18 cellular contexts compared by ENCODE assay signal in genomic region chr9:131013015-131013755, GRCh38. TPM values are rescaled to one million over a fixed set of nuclear protein-coding genes. Genes with fewer than 3 reads are reported as not detected.
DNase-seq lines count a peak whose midpoint lies in the region; TF ChIP-seq lines count a peak whose summit lies in the region.
"Had no signal": no experiment of that assay in that cellular context is flagged by ENCODE, and none has a peak within 500 bp of the region (broad histone marks: within the 10 kb centered on the region; RNA-seq: fewer than 3 reads in every experiment).

No MANE protein-coding gene starts in this region.

- in situ Hi-C loops in transverse colon (cut with MboI; ENCODE audit: low pct_ligation_motif_present in 1 of 4, low pct_unique_long_range_greater_than_20kb in 1 of 4, low sequenced_read_pairs in 3 of 4) = no loop called here

- H3K4me2 ChIP-seq in hepatocyte (peak overlapping the region; percentile 60), osteoblast (ENCODE audit: insufficient read depth, low read length) (no peak overlapping the region)
- H3K4me2 ChIP-seq: SK-N-SH had no signal

- H3K36me3 ChIP-seq in WERI-Rb-1 (no peaks in the 10 kb centered on the region), hepatocyte (replicated peaks; ENCODE audit: insufficient read depth, low read depth) (no peaks in the 10 kb centered on the region), osteoblast (ENCODE audit: insufficient read depth, low read length) (no peaks in the 10 kb centered on the region), transverse colon (no peaks in the 10 kb centered on the region)
- H3K36me3 ChIP-seq: HAP-1 had no signal

- no peak for DNase-seq in WERI-Rb-1
- no peak for DNase-seq in hepatocyte (ENCODE audit: low spot score)
- DNase-seq in osteoblast (ENCODE audit: insufficient read length, low spot score, missing footprints) = peak; percentile 85
- DNase-seq in DMS114 treated with DMSO at 0.1 percent for 48 hours (lab: John Stamatoyannopoulos, UW; ENCODE audit: unreplicated experiment) = no peak
- DNase-seq in transverse colon = no peak
- no peak for DNase-seq in NCI-H2196 treated with DMSO at 0.1 percent for 48 hours (lab: John Stamatoyannopoulos, UW; ENCODE audit: unreplicated experiment)
- no peak for DNase-seq in immature natural killer cell
- DNase-seq: C1 segment of cervical spinal cord, DND-41, MV-4-11, NCI-H1694 treated with DMSO at 0.1 percent for 48 hours, NCI-H524 treated with DMSO at 0.1 percent for 48 hours, PC-3, RPMI8226, SHP77 treated with DMSO at 0.1 percent for 48 hours had no signal

- H3K79me2 ChIP-seq in hepatocyte (no peaks in the 10 kb centered on the region), osteoblast (ENCODE audit: insufficient read depth, low read length) (no peaks in the 10 kb centered on the region)

- TF ChIP-seq POLR2A in transverse colon (IDR thresholded peaks at IDR 0.05) = no peak

- peak overlapping the region; percentile 42 for H3K27ac ChIP-seq in WERI-Rb-1
- peak overlapping the region; percentile 95 for H3K27ac ChIP-seq in hepatocyte
- H3K27ac ChIP-seq in osteoblast (ENCODE audit: low read depth, low read length) = no peak overlapping the region
- peak overlapping the region in 2 of 4 donors; percentile 5 to 42 for H3K27ac ChIP-seq in transverse colon
- H3K27ac ChIP-seq: HL-60 had no signal

- no peaks in the 10 kb centered on the region for H3K9me2 ChIP-seq in hepatocyte (replicated peaks; ENCODE audit: insufficient read depth)
- H3K9me2 ChIP-seq: SK-N-SH had no signal

- intact Hi-C loops in transverse colon (cut with DNase I; ENCODE audit: low total_unique reads) = no loop called here

- H4K20me1 ChIP-seq in hepatocyte (ENCODE audit: insufficient read depth, poor library complexity, severe bottlenecking) = no peaks in the 10 kb centered on the region
- H4K20me1 ChIP-seq in osteoblast (ENCODE audit: insufficient read depth, low read length) = no peaks in the 10 kb centered on the region

- peaks cover 4 to 16% (median 12%) of the 10 kb centered on the region in 3 donors for H3K27me3 Mint-ChIP-seq in immature natural killer cell (ENCODE audit: low read depth in 3 of 3)

- H3K4me3 ChIP-seq in WERI-Rb-1 (ENCODE audit: low read depth, low read length) (no peak overlapping the region), hepatocyte (no peak overlapping the region), osteoblast (ENCODE audit: insufficient read depth, low read length) (no peak overlapping the region), transverse colon (no peak overlapping the region)
- H3K4me3 ChIP-seq: HAP-1 had no signal

- no peaks in the 10 kb centered on the region for H3K36me3 Mint-ChIP-seq in immature natural killer cell

- H2AFZ ChIP-seq in hepatocyte (no peak overlapping the region), osteoblast (ENCODE audit: low read length) (no peak overlapping the region)

- H3K4me1 ChIP-seq in hepatocyte (ENCODE audit: insufficient read depth) (peaks cover 22% of the 10 kb centered on the region), osteoblast (ENCODE audit: insufficient read depth, low read length) (no peaks in the 10 kb centered on the region), transverse colon (peaks cover 0 to 8% (median 3%) of the 10 kb centered on the region in 4 donors)

- no peak overlapping the region for H3K4me3 Mint-ChIP-seq in immature natural killer cell

- H3K4me1 Mint-ChIP-seq in immature natural killer cell = no peaks in the 10 kb centered on the region

- H3K9me3 Mint-ChIP-seq in immature natural killer cell = no peaks in the 10 kb centered on the region

- H3K9me3 ChIP-seq in WERI-Rb-1 (ENCODE audit: severe bottlenecking) = no peaks in the 10 kb centered on the region
- H3K9me3 ChIP-seq in hepatocyte (ENCODE audit: low read depth) = no peaks in the 10 kb centered on the region
- H3K9me3 ChIP-seq in osteoblast (ENCODE audit: low read depth, low read length) = no peaks in the 10 kb centered on the region
- H3K9me3 ChIP-seq in transverse colon = no peaks in the 10 kb centered on the region
- H3K9me3 ChIP-seq: HAP-1, SK-N-SH had no signal

- H3K27me3 ChIP-seq in WERI-Rb-1 (ENCODE audit: insufficient read depth, low read depth, severe bottlenecking) (peaks cover 6% of the 10 kb centered on the region), hepatocyte (peaks cover 33% of the 10 kb centered on the region), osteoblast (ENCODE audit: insufficient read depth, low read length) (peaks cover 34% of the 10 kb centered on the region), transverse colon (peaks cover 41% of the 10 kb centered on the region)

- no peak overlapping the region for H3K27ac Mint-ChIP-seq in immature natural killer cell

- WGBS in hepatocyte (ENCODE audit: low lambda C conversion rate, missing lambda C conversion rate) = 89% methylated on average over 20 of the region's 22 CpGs
- 85% methylated on average over 17 of the region's 22 CpGs; no CpG with 5 or more reads in 1 of the 2 donors for WGBS in transverse colon (ENCODE audit: low coverage in 1 of 2), 2 donors

- no peak for TF ChIP-seq EP300 in transverse colon (IDR thresholded peaks at IDR 0.05; ENCODE audit: low read depth)

- TF ChIP-seq CTCF in WERI-Rb-1 (IDR thresholded peaks at IDR 0.05; ENCODE audit: low read depth, low read length) = no peak
- TF ChIP-seq CTCF in hepatocyte (IDR thresholded peaks at IDR 0.05; ENCODE audit: poor library complexity) = no peak
- no peak for TF ChIP-seq CTCF in osteoblast (IDR thresholded peaks at IDR 0.05; ENCODE audit: extremely low read depth, low read depth, low read length)
- no peak for TF ChIP-seq CTCF in transverse colon (IDR thresholded peaks at IDR 0.05)

RNA-seq across cellular contexts. Expression of gene LAMC3, which starts 4.2 kb away (rescaled TPM):
- total RNA-seq in hepatocyte (12.4 and 29.5 TPM in 2 replicates), osteoblast (under 0.01 TPM in 1 of 2 replicates, not detected in the other), transverse colon (1 to 10 TPM in 3 of 4 donors, under 1 TPM in 1; 0.82 to 6.6 (median 3.9) TPM)
- polyA plus RNA-seq in hepatocyte (43.4 and 49.9 TPM in 2 replicates), immature natural killer cell (not detected)
